ENCODE assay signal across 20 cellular contexts in the genomic region with DNA sequence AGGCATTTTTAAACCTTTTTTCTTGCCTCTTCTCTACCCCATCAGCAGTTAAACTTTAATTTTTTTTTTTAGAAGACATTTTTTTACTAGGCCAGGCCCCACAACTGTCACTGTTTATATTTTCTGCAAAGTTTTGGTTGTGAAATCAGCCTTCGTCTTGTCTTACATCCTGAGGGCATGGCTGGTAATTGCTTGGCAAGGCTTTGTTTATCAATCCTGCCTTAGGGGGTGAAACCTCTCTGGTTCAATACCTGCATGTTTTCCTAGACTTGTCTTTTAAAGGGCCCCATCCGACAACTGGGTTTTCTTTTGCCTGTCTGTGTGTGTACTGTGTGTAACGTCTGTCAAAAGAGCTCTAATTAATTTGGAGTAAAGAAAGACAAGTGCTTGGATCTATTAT.
"Had no signal": no experiment of that assay in that cellular context is flagged by ENCODE, and none has a peak within 500 bp of the region (broad histone marks: within the 10 kb centered on the region; RNA-seq: fewer than 3 reads in every experiment).

No MANE protein-coding gene starts in this region.

- DNase-seq: colonic mucosa; cortex of kidney; effector CD8-positive, alpha-beta T cell; effector memory CD8-positive, alpha-beta T cell; endodermal cell; erythroblast; esophagus squamous epithelium; heart left ventricle; hypothalamus; left cardiac atrium; left lung; left ventricle myocardium superior; lower lobe of right lung; mesenchymal stem cell; mucosa of descending colon; naive B cell had no signal

- H3K27ac ChIP-seq: colonic mucosa, epithelial cell of prostate, esophagus squamous epithelium, foreskin keratinocyte, gastroesophageal sphincter, heart left ventricle, hepatocyte, left lung, lower lobe of right lung had no signal
